ENCODE assay signal across 29 cellular contexts in the genomic region with DNA sequence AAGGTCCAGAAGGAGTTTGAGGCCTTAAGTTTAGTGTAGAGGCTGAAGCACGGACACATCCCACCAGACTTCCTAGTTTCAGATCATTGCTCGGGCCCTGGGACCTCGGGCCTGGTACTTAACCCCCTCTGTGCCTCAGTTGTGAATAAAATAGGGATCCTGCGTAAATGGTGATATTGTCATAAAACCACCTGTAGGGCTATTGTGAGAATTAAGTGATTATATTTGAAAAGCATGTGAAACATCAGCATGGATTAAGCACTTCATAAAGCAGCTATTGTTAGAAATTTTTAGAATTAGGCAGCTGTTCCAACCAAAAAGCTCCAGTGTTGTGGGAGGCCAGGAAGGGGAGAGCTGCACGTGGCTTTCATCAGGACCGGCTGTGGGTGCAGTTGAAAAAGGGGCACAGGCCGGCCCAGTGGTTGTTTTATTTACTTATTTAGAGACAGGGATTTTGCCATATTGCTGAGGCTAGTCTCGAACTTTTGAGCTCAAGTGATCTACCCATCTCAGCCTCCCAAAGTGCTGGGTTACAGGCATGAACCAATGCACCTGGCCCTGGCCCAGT. TPM values are rescaled to one million over a fixed set of nuclear protein-coding genes. Genes with fewer than 3 reads are reported as not detected.
DNase-seq lines count a peak whose midpoint lies in the region; ATAC-seq and TF ChIP-seq lines count a peak whose summit lies in the region.
"Had no signal": no experiment of that assay in that cellular context is flagged by ENCODE, and none has a peak within 500 bp of the region (broad histone marks: within the 10 kb centered on the region; RNA-seq: fewer than 3 reads in every experiment).

No MANE protein-coding gene starts in this region.

- peak overlapping the region; percentile 35 for H3K9ac ChIP-seq in muscle layer of colon (ENCODE audit: low read length)
- peak overlapping the region in 1 of 2 donors; percentile 21 for H3K9ac ChIP-seq in stomach smooth muscle (ENCODE audit: low read length in 2 of 2)
- H3K9ac ChIP-seq: GM23248 had no signal

- peaks cover 22% of the 10 kb centered on the region for H3K4me1 Mint-ChIP-seq in activated CD4-positive, alpha-beta T cell treated with anti-CD3 and anti-CD28 coated beads, Interleukin-2, amount 10 ng/mL, durations not matched to agents 7 days and 5 days
- H3K4me1 Mint-ChIP-seq in brain, result peaks cover 47% of the 10 kb centered on the region
- peaks cover 10% of the 10 kb centered on the region for H3K4me1 Mint-ChIP-seq in CD8-positive, alpha-beta T cell (ENCODE audit: low read depth)

- H3K4me1 ChIP-seq in muscle layer of colon (ENCODE audit: insufficient read depth, low read length) (peaks cover 38% of the 10 kb centered on the region), stomach smooth muscle (ENCODE audit: control insufficient read depth, insufficient read depth, low read length) (peaks cover 52% of the 10 kb centered on the region)
- H3K4me1 ChIP-seq in CD8-positive, alpha-beta T cell (ENCODE audit: insufficient read depth, low read length), result peaks cover 16% of the 10 kb centered on the region

- TF ChIP-seq CTCF in brain (conservative IDR thresholded peaks at IDR 0.05), result no peak
- no peak for TF ChIP-seq CTCF in CD8-positive, alpha-beta T cell (IDR thresholded peaks at IDR 0.05)

- H3K27ac ChIP-seq in muscle layer of colon (ENCODE audit: low read depth, low read length), result no peak overlapping the region
- peak overlapping the region; percentile 78 for H3K27ac ChIP-seq in stomach smooth muscle (ENCODE audit: low read length)
- H3K27ac ChIP-seq in CD8-positive, alpha-beta T cell (ENCODE audit: low read depth, low read length), result no peak overlapping the region
- H3K27ac ChIP-seq: 22Rv1, C4-2B, colonic mucosa, foreskin keratinocyte, GM23248 had no signal

- H3K27me3 Mint-ChIP-seq in activated CD4-positive, alpha-beta T cell treated with anti-CD3 and anti-CD28 coated beads, Interleukin-2, amount 10 ng/mL, durations not matched to agents 7 days and 5 days, result no peaks in the 10 kb centered on the region
- H3K27me3 Mint-ChIP-seq in brain, result peaks cover 4% of the 10 kb centered on the region
- H3K27me3 Mint-ChIP-seq in CD8-positive, alpha-beta T cell (ENCODE audit: low read depth), result no peaks in the 10 kb centered on the region
- H3K27me3 Mint-ChIP-seq: activated CD8-positive, alpha-beta T cell treated with anti-CD3 and anti-CD28 coated beads for 36 hours; IgD-negative memory B cell; stimulated activated memory B cell treated with anti-CD40 and anti-IgM and Interleukin-4, amounts not matched to agents 10 μg/mL and 1 μg/mL and 100 μg/mL, for 72 hours had no signal

- H3K36me3 Mint-ChIP-seq in activated CD4-positive, alpha-beta T cell treated with anti-CD3 and anti-CD28 coated beads, Interleukin-2, amount 10 ng/mL, durations not matched to agents 7 days and 5 days (ENCODE audit: low read depth), result peaks cover 46% of the 10 kb centered on the region
- peaks cover 35% of the 10 kb centered on the region for H3K36me3 Mint-ChIP-seq in brain
- H3K36me3 Mint-ChIP-seq in CD8-positive, alpha-beta T cell, result peaks cover 41% of the 10 kb centered on the region

- no peak overlapping the region for H3K4me3 Mint-ChIP-seq in activated CD4-positive, alpha-beta T cell treated with anti-CD3 and anti-CD28 coated beads, Interleukin-2, amount 10 ng/mL, durations not matched to agents 7 days and 5 days
- H3K4me3 Mint-ChIP-seq in brain, result peak overlapping the region; percentile 23 to 87 (median 73)
- H3K4me3 Mint-ChIP-seq in CD8-positive, alpha-beta T cell, result no peak overlapping the region
- H3K4me3 Mint-ChIP-seq: activated CD8-positive, alpha-beta T cell treated with anti-CD3 and anti-CD28 coated beads for 36 hours; stimulated activated memory B cell treated with anti-CD40 and anti-IgM and Interleukin-4, amounts not matched to agents 10 μg/mL and 1 μg/mL and 100 μg/mL, for 72 hours had no signal

- no peak for ATAC-seq in CD8-positive, alpha-beta T cell
- ATAC-seq: activated CD8-positive, alpha-beta T cell treated with anti-CD3 and anti-CD28 coated beads for 36 hours; activated naive CD4-positive, alpha-beta T cell treated with anti-CD3 and anti-CD28 coated beads, Interleukin-2, amount 50 U/mL, for 72 hours; foreskin keratinocyte; left colon; PC-3; stimulated activated memory B cell treated with anti-CD40 and anti-IgM and Interleukin-4, amounts not matched to agents 10 μg/mL and 1 μg/mL and 100 μg/mL, for 72 hours had no signal

- H3K4me3 ChIP-seq in muscle layer of colon (ENCODE audit: low read depth in 1 of 2, low read length in 2 of 2) (no peak overlapping the region), stomach smooth muscle (ENCODE audit: low read length in 2 of 2) (no peak overlapping the region)
- H3K4me3 ChIP-seq in CD8-positive, alpha-beta T cell (ENCODE audit: low read depth, low read length), result no peak overlapping the region
- H3K4me3 ChIP-seq: colonic mucosa, GM23248 had no signal

- H3K36me3 ChIP-seq in muscle layer of colon (ENCODE audit: insufficient read depth, low read length) (peaks cover 26% of the 10 kb centered on the region), stomach smooth muscle (ENCODE audit: control insufficient read depth in 2 of 2, insufficient read depth in 2 of 2, low read length in 2 of 2) (peaks cover 18 to 20% of the 10 kb centered on the region in 2 donors)
- H3K36me3 ChIP-seq in CD8-positive, alpha-beta T cell (ENCODE audit: insufficient read depth, low read length), result peaks cover 10% of the 10 kb centered on the region
- H3K36me3 ChIP-seq: colonic mucosa had no signal

- intact Hi-C loops in CD8-positive, alpha-beta T cell (cut with DNase I, micrococcal nuclease), result no loop called here

- POLR2A ChIA-PET in activated CD4-positive, alpha-beta T cell treated with anti-CD3 and anti-CD28 coated beads, Interleukin-2, amount 10 ng/mL, durations not matched to agents 7 days and 5 days (lab: Charles Lee), result no interaction called here
- POLR2A ChIA-PET in CD8-positive, alpha-beta T cell (lab: Charles Lee), result no interaction called here

- no peak for DNase-seq in activated CD4-positive, alpha-beta T cell treated with anti-CD3 and anti-CD28 coated beads, Interleukin-2, amount 10 ng/mL, durations not matched to agents 7 days and 5 days
- DNase-seq in activated CD4-positive, alpha-beta T cell treated with anti-CD3 and anti-CD28 coated beads, Interleukin-2, amount 50 U/mL, for 48 hours, result no peak
- no peak for DNase-seq in activated T-cell treated with anti-CD3 and anti-CD28 coated beads, Interleukin-2, amount 50 U/mL, for 48 hours
- no peak for DNase-seq in cortex of kidney (lab: John Stamatoyannopoulos, UW)
- no peak for DNase-seq in CD8-positive, alpha-beta T cell
- DNase-seq: activated CD4-positive, alpha-beta T cell treated with anti-CD3 and anti-CD28 coated beads for 1 hour; activated CD8-positive, alpha-beta T cell treated with anti-CD3 and anti-CD28 coated beads for 36 hours; activated effector memory CD4-positive, alpha-beta T cell treated with Interleukin-2 at 50 U/mL for 16 hours; colonic mucosa; DND-41; foreskin keratinocyte; GF-D8; immature natural killer cell; MV-4-11; NCI-H1436; NCI-H2081; NCI-H526 treated with DMSO at 0.1 percent for 48 hours; NK-92 treated with Interleukin-12 subunit alpha and Interleukin-12 subunit beta, amount 100 ng/mL, for 24 hours; PC-3 had no signal

- H3K9me3 Mint-ChIP-seq in activated CD4-positive, alpha-beta T cell treated with anti-CD3 and anti-CD28 coated beads, Interleukin-2, amount 10 ng/mL, durations not matched to agents 7 days and 5 days, result no peaks in the 10 kb centered on the region
- no peaks in the 10 kb centered on the region for H3K9me3 Mint-ChIP-seq in brain
- no peaks in the 10 kb centered on the region for H3K9me3 Mint-ChIP-seq in CD8-positive, alpha-beta T cell
- H3K9me3 Mint-ChIP-seq: activated CD8-positive, alpha-beta T cell treated with anti-CD3 and anti-CD28 coated beads for 36 hours; activated naive CD4-positive, alpha-beta T cell treated with anti-CD3 and anti-CD28 coated beads, Interleukin-2, amount 50 U/mL, for 72 hours; IgD-negative memory B cell; immature natural killer cell; stimulated activated memory B cell treated with anti-CD40 and anti-IgM and Interleukin-4, amounts not matched to agents 10 μg/mL and 1 μg/mL and 100 μg/mL, for 72 hours had no signal

- H3K9me3 ChIP-seq in muscle layer of colon (ENCODE audit: low read length) (no peaks in the 10 kb centered on the region), stomach smooth muscle (ENCODE audit: control insufficient read depth in 2 of 2, low read length in 2 of 2) (no peaks in the 10 kb centered on the region)
- no peaks in the 10 kb centered on the region for H3K9me3 ChIP-seq in CD8-positive, alpha-beta T cell (ENCODE audit: low read length)
- H3K9me3 ChIP-seq: colonic mucosa had no signal

- H3K27me3 ChIP-seq in muscle layer of colon (ENCODE audit: control insufficient read depth in 1 of 2, insufficient read depth in 2 of 2, low read length in 2 of 2), result no peaks in the 10 kb centered on the region
- no peaks in the 10 kb centered on the region for H3K27me3 ChIP-seq in stomach smooth muscle (ENCODE audit: control insufficient read depth in 1 of 2, insufficient read depth in 2 of 2, low read length in 2 of 2)
- H3K27me3 ChIP-seq in CD8-positive, alpha-beta T cell (ENCODE audit: insufficient read depth, low read length), result no peaks in the 10 kb centered on the region
- H3K27me3 ChIP-seq: colonic mucosa, foreskin keratinocyte had no signal

- CTCF ChIA-PET in activated CD4-positive, alpha-beta T cell treated with anti-CD3 and anti-CD28 coated beads, Interleukin-2, amount 10 ng/mL, durations not matched to agents 7 days and 5 days (lab: Charles Lee), result interaction anchor here (0.7 to 10.1 kb wide), 8 partner anchors 9 to 163 kb away, joined by 3 to 140 read pairs (median 4); partner anchors contain the start of genes HDDC3 and UNC45A
- CTCF ChIA-PET in CD8-positive, alpha-beta T cell (lab: Charles Lee), result interaction anchor here (4.1 to 12.8 kb wide), 4 partner anchors 10 to 91 kb away, joined by 35 to 160 read pairs (median 44); partner anchors contain the start of genes HDDC3 and UNC45A

- peak overlapping the region; percentile 13 for H3K27ac Mint-ChIP-seq in activated CD4-positive, alpha-beta T cell treated with anti-CD3 and anti-CD28 coated beads, Interleukin-2, amount 10 ng/mL, durations not matched to agents 7 days and 5 days
- H3K27ac Mint-ChIP-seq in brain, result peak overlapping the region; percentile 29 to 98 (median 95)
- no peak overlapping the region for H3K27ac Mint-ChIP-seq in CD8-positive, alpha-beta T cell
- H3K27ac Mint-ChIP-seq: activated CD8-positive, alpha-beta T cell treated with anti-CD3 and anti-CD28 coated beads for 36 hours; stimulated activated memory B cell treated with anti-CD40 and anti-IgM and Interleukin-4, amounts not matched to agents 10 μg/mL and 1 μg/mL and 100 μg/mL, for 72 hours had no signal

RNA-seq across cellular contexts. Expression of gene RCCD1, which starts 4.4 kb away (rescaled TPM):
- 10 to 100 TPM; 30.8 to 35.9 TPM for total RNA-seq in activated CD4-positive, alpha-beta T cell treated with anti-CD3 and anti-CD28 coated beads, Interleukin-2, amount 10 ng/mL, durations not matched to agents 7 days and 5 days
- polyA plus RNA-seq in brain (ENCODE audit: insufficient read depth, low read depth, low replicate concordance), result 13.5 TPM
- 1 to 10 TPM; 3.9 to 4.1 TPM for total RNA-seq in CD8-positive, alpha-beta T cell

RNA-seq across cellular contexts. Expression of gene UNC45A, which starts 24.0 kb away (rescaled TPM):
- 10 to 100 TPM; 59.3 to 69.8 TPM for total RNA-seq in activated CD4-positive, alpha-beta T cell treated with anti-CD3 and anti-CD28 coated beads, Interleukin-2, amount 10 ng/mL, durations not matched to agents 7 days and 5 days
- polyA plus RNA-seq in brain (ENCODE audit: insufficient read depth, low read depth, low replicate concordance), result 85.1 TPM
- 10 to 100 TPM; 18.2 to 21.0 TPM for total RNA-seq in CD8-positive, alpha-beta T cell

RNA-seq across cellular contexts. Expression of gene HDDC3, which starts 26.8 kb away (rescaled TPM):
- 10 to 100 TPM; 22.9 to 26.2 TPM for total RNA-seq in activated CD4-positive, alpha-beta T cell treated with anti-CD3 and anti-CD28 coated beads, Interleukin-2, amount 10 ng/mL, durations not matched to agents 7 days and 5 days
- 19.8 TPM for polyA plus RNA-seq in brain (ENCODE audit: insufficient read depth, low read depth, low replicate concordance)
- 1 to 10 TPM; 5.1 to 6.0 TPM for total RNA-seq in CD8-positive, alpha-beta T cell

RNA-seq across cellular contexts. Expression of gene PRC1, which starts 35.2 kb away (rescaled TPM):
- total RNA-seq in activated CD4-positive, alpha-beta T cell treated with anti-CD3 and anti-CD28 coated beads, Interleukin-2, amount 10 ng/mL, durations not matched to agents 7 days and 5 days, result 100 to 1,000 TPM; 179 to 196 TPM
- polyA plus RNA-seq in brain (ENCODE audit: insufficient read depth, low read depth, low replicate concordance), result 178 TPM
- total RNA-seq in CD8-positive, alpha-beta T cell, result 10 to 100 TPM; 24.6 to 31.3 TPM

RNA-seq across cellular contexts. Expression of gene MAN2A2, which starts 56.0 kb away (rescaled TPM):
- total RNA-seq in activated CD4-positive, alpha-beta T cell treated with anti-CD3 and anti-CD28 coated beads, Interleukin-2, amount 10 ng/mL, durations not matched to agents 7 days and 5 days, result 10 to 100 TPM; 77.4 to 97.4 TPM
- 58.2 TPM for polyA plus RNA-seq in brain (ENCODE audit: insufficient read depth, low read depth, low replicate concordance)
- 100 to 1,000 TPM; 162 to 172 TPM for total RNA-seq in CD8-positive, alpha-beta T cell

Comparison
In these comparisons a context has a peak if more than half of its experiments do, and no peak if none do; other contexts are left out.
1. H3K4me3 Mint-ChIP-seq: peak in brain (5 of 5); none in activated CD4-positive, alpha-beta T cell treated with anti-CD3 and anti-CD28 coated beads, Interleukin-2, amount 10 ng/mL, durations not matched to agents 7 days and 5 days (single experiment) and CD8-positive, alpha-beta T cell (single experiment).
2. RNA of gene RCCD1, which starts 4.4 kb away (total RNA-seq): 30.8 to 35.9 TPM in activated CD4-positive, alpha-beta T cell treated with anti-CD3 and anti-CD28 coated beads, Interleukin-2, amount 10 ng/mL, durations not matched to agents 7 days and 5 days; 3.9 to 4.1 TPM in CD8-positive, alpha-beta T cell; every median in the first group is over 4 times any median in the second.